In the genomic region with DNA sequence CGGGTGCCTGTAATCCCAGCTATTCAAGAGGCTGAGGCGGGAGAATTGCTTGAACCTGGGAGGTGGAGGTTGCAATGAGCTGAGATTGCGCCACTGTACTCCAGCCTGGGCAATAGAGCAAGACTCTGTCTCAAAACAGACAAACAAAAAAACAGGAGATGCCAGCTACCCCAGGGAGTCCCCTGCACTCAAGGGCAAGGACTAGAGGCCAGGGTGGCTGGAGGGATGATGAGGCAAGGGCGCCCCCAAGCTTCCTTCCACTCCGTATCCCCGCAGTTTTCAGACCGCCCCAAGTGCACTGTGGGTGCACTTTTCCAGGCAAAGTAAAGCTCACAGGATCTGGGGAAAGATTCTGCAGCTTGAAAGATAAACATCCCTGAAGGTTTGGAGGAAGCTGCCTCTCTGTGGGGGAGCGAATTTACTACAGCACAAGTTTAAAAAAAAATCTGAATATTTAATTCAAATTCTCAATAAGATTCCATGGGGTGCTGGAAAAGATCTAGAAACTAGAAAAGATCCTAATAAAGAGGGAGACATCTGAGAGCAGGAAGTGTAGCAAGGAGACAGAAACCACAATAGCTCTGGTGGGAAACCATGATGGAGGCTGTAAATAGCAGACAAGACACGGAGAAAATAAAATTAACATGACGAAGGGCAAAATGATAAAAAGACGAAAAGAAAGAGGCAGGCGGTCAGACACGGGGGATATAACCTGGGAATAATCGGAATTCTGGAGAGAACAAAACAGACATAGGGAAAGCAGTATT, we compare ENCODE assay signal across 13 cellular contexts. TPM values are rescaled to one million over a fixed set of nuclear protein-coding genes. Genes with fewer than 3 reads are reported as not detected.
DNase-seq lines count a peak whose midpoint lies in the region; ATAC-seq and TF ChIP-seq lines count a peak whose summit lies in the region.
"Not testable (repeated sequence)": the region's sequence is repeated elsewhere in the genome, so short reads cannot be mapped to it uniquely, and the experiment has no call there.
"Had no signal": no experiment of that assay in that cellular context is flagged by ENCODE, and none has a peak within 500 bp of the region (broad histone marks: within the 10 kb centered on the region; RNA-seq: fewer than 3 reads in every experiment).

No MANE protein-coding gene starts in this region.

- CTCF ChIA-PET in activated CD8-positive, alpha-beta T cell treated with anti-CD3 and anti-CD28 coated beads for 36 hours (lab: Charles Lee) = interaction anchor here (0.7 to 2.7 kb wide), 5 partner anchors 29 to 134 kb away, joined by 3 to 11 read pairs (median 4); a partner anchor contains a TSS

- not testable (repeated sequence) for H3K4me3 ChIP-seq in HFF-Myc (replicated peaks; ENCODE audit: low read depth, low read length); astrocyte of the spinal cord (ENCODE audit: low read depth, low read length)

- intact Hi-C loops in activated CD8-positive, alpha-beta T cell treated with anti-CD3 and anti-CD28 coated beads for 36 hours (cut with micrococcal nuclease) = not testable (repeated sequence)

- POLR2A ChIA-PET in activated CD8-positive, alpha-beta T cell treated with anti-CD3 and anti-CD28 coated beads for 36 hours (lab: Charles Lee) = interaction anchor here (1.1 kb wide), 1 partner anchor 13 kb away, joined by 3 read pairs; a partner anchor contains a TSS

- H3K4me1 Mint-ChIP-seq in activated CD8-positive, alpha-beta T cell treated with anti-CD3 and anti-CD28 coated beads for 36 hours (ENCODE audit: low read depth); natural killer cell treated with Interleukin-12 subunit alpha and Interleukin-12 subunit beta and Interleukin-15 and Interleukin-18, amount 100 ng/mL, for 72 hours (ENCODE audit: low read depth in 2 of 2); stimulated activated naive CD8-positive, alpha-beta T cell treated with anti-CD3 and anti-CD28 coated beads, Interleukin-15, amount 100 ng/mL, for 72 hours: not testable (repeated sequence)

- in situ Hi-C loops in astrocyte of the spinal cord (cut with HindIII; ENCODE audit: low sequenced_read_pairs) = not testable (repeated sequence)

- H3K27ac Mint-ChIP-seq in activated CD8-positive, alpha-beta T cell treated with anti-CD3 and anti-CD28 coated beads for 36 hours; natural killer cell treated with Interleukin-12 subunit alpha and Interleukin-12 subunit beta and Interleukin-15 and Interleukin-18, amount 100 ng/mL, for 72 hours: not testable (repeated sequence)
- peak overlapping the region in 1 of 2 donors; percentile 40 for H3K27ac Mint-ChIP-seq in stimulated activated naive CD8-positive, alpha-beta T cell treated with anti-CD3 and anti-CD28 coated beads, Interleukin-15, amount 100 ng/mL, for 72 hours

- H3K4me3 Mint-ChIP-seq in activated CD8-positive, alpha-beta T cell treated with anti-CD3 and anti-CD28 coated beads for 36 hours = peak overlapping the region; percentile 26
- peak overlapping the region; percentile 61 for H3K4me3 Mint-ChIP-seq in natural killer cell treated with Interleukin-12 subunit alpha and Interleukin-12 subunit beta and Interleukin-15 and Interleukin-18, amount 100 ng/mL, for 72 hours
- H3K4me3 Mint-ChIP-seq in stimulated activated naive CD8-positive, alpha-beta T cell treated with anti-CD3 and anti-CD28 coated beads, Interleukin-15, amount 100 ng/mL, for 72 hours = peak overlapping the region; percentile 10 to 76

- H3K4me1 ChIP-seq in foreskin keratinocyte = not testable (repeated sequence)

- not testable (repeated sequence) for H3K9me3 Mint-ChIP-seq in activated CD8-positive, alpha-beta T cell treated with anti-CD3 and anti-CD28 coated beads for 36 hours; natural killer cell treated with Interleukin-12 subunit alpha and Interleukin-12 subunit beta and Interleukin-15 and Interleukin-18, amount 100 ng/mL, for 72 hours; stimulated activated naive CD8-positive, alpha-beta T cell treated with anti-CD3 and anti-CD28 coated beads, Interleukin-15, amount 100 ng/mL, for 72 hours

- peak; percentile 13 for TF ChIP-seq CTCF in HFF-Myc (IDR thresholded peaks at IDR 0.05; ENCODE audit: low read depth, low read length, missing control alignments)
- not testable (repeated sequence) for TF ChIP-seq CTCF in activated CD8-positive, alpha-beta T cell treated with anti-CD3 and anti-CD28 coated beads for 36 hours (IDR thresholded peaks at IDR 0.05)
- peak; percentile 17 for TF ChIP-seq CTCF in astrocyte of the spinal cord (IDR thresholded peaks at IDR 0.05; ENCODE audit: low read depth, low read length)
- peak; percentile 47 for TF ChIP-seq CTCF in foreskin keratinocyte (conservative IDR thresholded peaks at IDR 0.05)

- H3K27ac ChIP-seq in foreskin keratinocyte = not testable (repeated sequence)

- H3K27me3 Mint-ChIP-seq in activated CD8-positive, alpha-beta T cell treated with anti-CD3 and anti-CD28 coated beads for 36 hours; stimulated activated naive CD8-positive, alpha-beta T cell treated with anti-CD3 and anti-CD28 coated beads, Interleukin-15, amount 100 ng/mL, for 72 hours: not testable (repeated sequence)
- peaks cover 7 to 12% of the 10 kb centered on the region in 2 donors for H3K27me3 Mint-ChIP-seq in natural killer cell treated with Interleukin-12 subunit alpha and Interleukin-12 subunit beta and Interleukin-15 and Interleukin-18, amount 100 ng/mL, for 72 hours

- DNase-seq in GF-D8 (lab: John Stamatoyannopoulos, UW) (peak; percentile 0), astrocyte of the spinal cord (ENCODE audit: low read depth, low spot score) (peak; percentile 46)
- not testable (repeated sequence) for DNase-seq in HFF-Myc (ENCODE audit: extremely low read depth, low read depth); foreskin keratinocyte; natural killer cell treated with Interleukin-12 subunit alpha and Interleukin-12 subunit beta and Interleukin-15 and Interleukin-18, amount 100 ng/mL, for 72 hours (ENCODE audit: low spot score); stimulated activated naive CD8-positive, alpha-beta T cell treated with anti-CD3 and anti-CD28 coated beads, Interleukin-15, amount 100 ng/mL, for 72 hours
- DNase-seq in activated CD8-positive, alpha-beta T cell treated with anti-CD3 and anti-CD28 coated beads for 36 hours = peak; percentile 35

- not testable (repeated sequence) for H3K27me3 ChIP-seq in foreskin keratinocyte

- H3K36me3 Mint-ChIP-seq in activated CD8-positive, alpha-beta T cell treated with anti-CD3 and anti-CD28 coated beads for 36 hours (ENCODE audit: low read depth); natural killer cell treated with Interleukin-12 subunit alpha and Interleukin-12 subunit beta and Interleukin-15 and Interleukin-18, amount 100 ng/mL, for 72 hours: not testable (repeated sequence)

- ATAC-seq in SK-N-SH treated with all-trans-retinoic acid at 6 μM for 48 hours = peak; percentile 35
- not testable (repeated sequence) for ATAC-seq in activated CD8-positive, alpha-beta T cell treated with anti-CD3 and anti-CD28 coated beads for 36 hours; foreskin keratinocyte; natural killer cell treated with Interleukin-12 subunit alpha and Interleukin-12 subunit beta and Interleukin-15 and Interleukin-18, amount 100 ng/mL, for 72 hours; stimulated activated naive CD8-positive, alpha-beta T cell treated with anti-CD3 and anti-CD28 coated beads, Interleukin-15, amount 100 ng/mL, for 72 hours

RNA-seq across cellular contexts. Expression of a gene that starts 12.5 kb away (rescaled TPM):
- total RNA-seq in activated CD8-positive, alpha-beta T cell treated with anti-CD3 and anti-CD28 coated beads for 36 hours = 10 to 100 TPM; 24.4 to 25.3 TPM
- total RNA-seq in foreskin keratinocyte = 36.5 and 38.0 TPM in 2 replicates
- polyA plus RNA-seq in foreskin keratinocyte = 21.8 and 22.2 TPM in 2 replicates
- 10 to 100 TPM; 19.6 to 27.1 TPM for total RNA-seq in natural killer cell treated with Interleukin-12 subunit alpha and Interleukin-12 subunit beta and Interleukin-15 and Interleukin-18, amount 100 ng/mL, for 72 hours

RNA-seq across cellular contexts. Expression of a gene that starts 39.5 kb away (rescaled TPM):
- 10 to 100 TPM; 54.6 to 55.8 TPM for total RNA-seq in activated CD8-positive, alpha-beta T cell treated with anti-CD3 and anti-CD28 coated beads for 36 hours
- 116 and 123 TPM in 2 replicates for total RNA-seq in foreskin keratinocyte
- polyA plus RNA-seq in foreskin keratinocyte = 171 and 178 TPM in 2 replicates
- total RNA-seq in natural killer cell treated with Interleukin-12 subunit alpha and Interleukin-12 subunit beta and Interleukin-15 and Interleukin-18, amount 100 ng/mL, for 72 hours = 10 to 100 TPM; 62.7 to 77.7 TPM

RNA-seq across cellular contexts. Expression of a gene that starts 39.6 kb away (rescaled TPM):
- total RNA-seq in activated CD8-positive, alpha-beta T cell treated with anti-CD3 and anti-CD28 coated beads for 36 hours = 10 to 100 TPM; 48.0 to 48.6 TPM
- 11.8 and 13.5 TPM in 2 replicates for total RNA-seq in foreskin keratinocyte
- 8.5 and 9.7 TPM in 2 replicates for polyA plus RNA-seq in foreskin keratinocyte
- 10 to 100 TPM; 15.8 to 40.2 TPM for total RNA-seq in natural killer cell treated with Interleukin-12 subunit alpha and Interleukin-12 subunit beta and Interleukin-15 and Interleukin-18, amount 100 ng/mL, for 72 hours

RNA-seq across cellular contexts. Expression of a gene that starts 59.2 kb away (rescaled TPM):
- total RNA-seq in activated CD8-positive, alpha-beta T cell treated with anti-CD3 and anti-CD28 coated beads for 36 hours = not detected
- 2.8 and 6.5 TPM in 2 replicates for total RNA-seq in foreskin keratinocyte
- 6.7 and 12.4 TPM in 2 replicates for polyA plus RNA-seq in foreskin keratinocyte
- total RNA-seq in natural killer cell treated with Interleukin-12 subunit alpha and Interleukin-12 subunit beta and Interleukin-15 and Interleukin-18, amount 100 ng/mL, for 72 hours = not detected
- total RNA-seq: activated B cell treated with CpG ODN at 0.5 μM for 24 hours; CD4-positive, alpha-beta memory T cell; lung microvascular endothelial cell; myocyte; thyroid gland had no signal
- polyA plus RNA-seq: CD4-positive, alpha-beta memory T cell had no signal
